ENCODE assay signal across 16 cellular contexts in genomic region chr22:42913874-42914510, GRCh38.
"Had no signal": no experiment of that assay in that cellular context is flagged by ENCODE, and none has a peak within 500 bp of the region (broad histone marks: within the 10 kb centered on the region; RNA-seq: fewer than 3 reads in every experiment).

No MANE protein-coding gene starts in this region.

- ATAC-seq: foreskin keratinocyte; left ventricle myocardium superior; naive thymus-derived CD4-positive, alpha-beta T cell had no signal

- DNase-seq: activated CD4-positive, alpha-beta T cell treated with anti-CD3 and anti-CD28 coated beads for 1 hour; activated gamma-delta T cell treated with Interleukin-2 at 50 U/mL for 16 hours; activated T-cell treated with anti-CD3 and anti-CD28 coated beads, Interleukin-2, amount 50 U/mL, for 1 hour; central memory CD4-positive, alpha-beta T cell; dermis blood vessel endothelial cell; effector CD8-positive, alpha-beta T cell; foreskin keratinocyte; kidney glomerular epithelial cell; left ventricle myocardium superior; mesenchymal stem cell; naive thymus-derived CD4-positive, alpha-beta T cell; retina; spleen; stimulated activated CD4-positive, alpha-beta T cell treated with anti-CD3 and anti-CD28 coated beads, Interleukin-4, amount 100 ng/mL, for 1 hour; stimulated activated naive CD4-positive, alpha-beta T cell treated with Interleukin-2 at 50 U/mL for 16 hours; upper lobe of left lung had no signal
